Comparison of ENCODE assay signal across 9 cellular contexts in genomic region chr4:78864405-78865024, GRCh38.
A peak's percentile ranks its signal among the peaks of the same experiment; 100 is the strongest.
DNase-seq lines count a peak whose midpoint lies in the region; ATAC-seq, FAIRE-seq and TF ChIP-seq lines count a peak whose summit lies in the region.
"Had no signal": no experiment of that assay in that cellular context is flagged by ENCODE, and none has a peak within 500 bp of the region (broad histone marks: within the 10 kb centered on the region; RNA-seq: fewer than 3 reads in every experiment).

No MANE protein-coding gene starts in this region.

- intact Hi-C loops in PC-3 (cut with micrococcal nuclease): loop anchor here (1.0 kb wide), 2 partner anchors 220 to 252 kb away; no protein-coding TSS in a partner anchor
- intact Hi-C loops in HepG2 (cut with micrococcal nuclease; ENCODE audit: unreplicated experiment): loop anchor here (1.0 to 10.0 kb wide), 4 partner anchors 220 to 910 kb away; no protein-coding TSS in a partner anchor
- intact Hi-C loops in upper lobe of right lung (cut with DNase I): loop anchor here (5.0 kb wide), 1 partner anchor 252 kb away; no protein-coding TSS in a partner anchor

- H3K9ac ChIP-seq in PC-3 (ENCODE audit: low read length): no peak overlapping the region
- H3K9ac ChIP-seq in HepG2 (ENCODE audit: insufficient read depth, low read depth, low read length): no peak overlapping the region

- CTCF ChIA-PET in PC-3 (lab: Charles Lee) (interaction anchor here (0.6 kb wide), 1 partner anchor 403 kb away, joined by 3 read pairs; no protein-coding TSS in a partner anchor), HepG2 (lab: Yijun Ruan, JAX; ENCODE audit: low intra/inter-chr PET ratio, low total read pairs) (interaction anchor here (1.8 to 2.5 kb wide), 2 partner anchors 220 to 252 kb away, joined by 14 to 15 read pairs; no protein-coding TSS in a partner anchor)

- no peaks in the 10 kb centered on the region for H3K27me3 ChIP-seq in PC-3 (ENCODE audit: low read length)
- H3K27me3 ChIP-seq in HepG2 (ENCODE audit: control insufficient read depth in 1 of 2, insufficient read depth in 2 of 2, low read length in 2 of 2): no peaks in the 10 kb centered on the region
- no peaks in the 10 kb centered on the region for H3K27me3 ChIP-seq in upper lobe of right lung
- H3K27me3 ChIP-seq: SJSA1 had no signal

- in situ Hi-C loops in HepG2 (cut with HindIII; ENCODE audit: extremely low pct_ligation_motif_present, low pct_unique_long_range_greater_than_20kb): loop anchor here (5.0 to 25.0 kb wide), 2 partner anchors 252 to 902 kb away; no protein-coding TSS in a partner anchor

- ATAC-seq in PC-3 (0 out of 2 replicates have a peak, but pooled peaks have one; percentile 31), HepG2 (0 out of 3 replicates have a peak, but pooled peaks have one; percentile 31), upper lobe of right lung (peak; percentile 84), HG03045 (IDR thresholded peaks at IDR 0.05; ENCODE audit: unreplicated experiment) (no peak)

- no peaks in the 10 kb centered on the region for H3K9me2 ChIP-seq in PC-3 (replicated peaks; ENCODE audit: low read length)

- H3K9me3 ChIP-seq in PC-3 (ENCODE audit: low read length) (no peaks in the 10 kb centered on the region), HepG2 (ENCODE audit: low read length) (peaks cover 15% of the 10 kb centered on the region), upper lobe of right lung (no peaks in the 10 kb centered on the region)
- H3K9me3 ChIP-seq: SJSA1 had no signal

- peaks cover 5% of the 10 kb centered on the region; the same call in 1 of the 2 replicates for H3K36me3 ChIP-seq in PC-3 (ENCODE audit: low read depth, low read length)
- peaks cover 1 to 14% of the 10 kb centered on the region in 2 experiments; a peak in 1 of 5 replicates for H3K36me3 ChIP-seq in HepG2 (replicated peaks in 1 of 2; ENCODE audit: control insufficient read depth in 1 of 2, insufficient read depth in 2 of 2, low read length in 2 of 2)
- H3K36me3 ChIP-seq in upper lobe of right lung: peaks cover 34% of the 10 kb centered on the region

- H3K4me2 ChIP-seq in PC-3 (ENCODE audit: low read length) (no peak overlapping the region), HepG2 (ENCODE audit: low read depth, low read length) (no peak overlapping the region)

- no peaks in the 10 kb centered on the region for H3K4me1 ChIP-seq in PC-3 (ENCODE audit: insufficient read depth, low read length)
- H3K4me1 ChIP-seq in HepG2 (ENCODE audit: insufficient read depth, low read length): peaks cover 27% of the 10 kb centered on the region
- no peaks in the 10 kb centered on the region for H3K4me1 ChIP-seq in upper lobe of right lung

- H4K20me1 ChIP-seq in PC-3 (ENCODE audit: low read length): no peaks in the 10 kb centered on the region
- H4K20me1 ChIP-seq in HepG2 (ENCODE audit: insufficient read depth, low read length): no peaks in the 10 kb centered on the region

- H3K4me3 ChIP-seq in LNCaP clone FGC (ENCODE audit: low read depth, low read length): no peak overlapping the region
- no peak overlapping the region for H3K4me3 ChIP-seq in PC-3 (ENCODE audit: low read length)
- no peak overlapping the region for H3K4me3 ChIP-seq in HepG2 (replicated peaks in 1 of 3; ENCODE audit: insufficient read depth in 1 of 3, low read depth in 2 of 3, low read length in 3 of 3)
- no peak overlapping the region for H3K4me3 ChIP-seq in upper lobe of right lung
- H3K4me3 ChIP-seq: SJSA1 had no signal

- no peak overlapping the region for H2AFZ ChIP-seq in PC-3 (ENCODE audit: low read length)
- no peak overlapping the region for H2AFZ ChIP-seq in HepG2 (ENCODE audit: low read length)

- DNase-seq in COLO668 (lab: John Stamatoyannopoulos, UW; ENCODE audit: unreplicated experiment) (peak; percentile 19), GM19238 (ENCODE audit: insufficient read length, low spot score) (peak; percentile 3), LNCaP clone FGC (ENCODE audit: low read depth) (peak; percentile 73), PC-3 (peak; percentile 78), HepG2 (ENCODE audit: low spot score) (peak; percentile 74), upper lobe of right lung (no peak)

- TF ChIP-seq POLR2A in HepG2 (IDR thresholded peaks at IDR 0.05; ENCODE audit: insufficient read depth in 1 of 2, low read depth in 2 of 2, low read length in 2 of 2): no peak

- WGBS in HepG2 (ENCODE audit: low lambda C conversion rate): 33% methylated on average over 3 of the region's 3 CpGs

- TF ChIP-seq RAD21 in HepG2 (CRISPR knock-in tag; IDR thresholded peaks at IDR 0.05): peak; percentile 61

- H3K27ac ChIP-seq in PC-3 (ENCODE audit: low read length) (no peak overlapping the region), HepG2 (ENCODE audit: extremely low read length, insufficient read depth, low read length) (no peak overlapping the region), upper lobe of right lung (no peak overlapping the region)
- H3K27ac ChIP-seq: SJSA1 had no signal

- no TSS peak for BruUV-seq in PC-3 (replicated peaks; lab: Mats Ljungman, UMichigan)
- BruUV-seq in HepG2 (replicated peaks; lab: Mats Ljungman, UMichigan): no TSS peak

- TF ChIP-seq EP300 in HepG2 (IDR thresholded peaks at IDR 0.05; ENCODE audit: low read depth in 2 of 2, low read length in 2 of 2): no peak
- no peak for TF ChIP-seq EP300 in HepG2 (CRISPR knock-in tag; IDR thresholded peaks at IDR 0.05; ENCODE audit: borderline replicate concordance)

- H3F3A ChIP-seq in PC-3 (ENCODE audit: low read length, unreplicated experiment): no peaks in the 10 kb centered on the region

- H3K79me2 ChIP-seq in PC-3 (ENCODE audit: low read length) (no peaks in the 10 kb centered on the region), HepG2 (ENCODE audit: insufficient read depth, low read length) (no peaks in the 10 kb centered on the region)

- FAIRE-seq in colon (lab: Jason Lieb, UNC): peak; percentile 86
- no peak for FAIRE-seq in HepG2 (lab: Jason Lieb, UNC)

- peak; percentile 74 for TF ChIP-seq CTCF in LNCaP clone FGC (IDR thresholded peaks at IDR 0.05; ENCODE audit: control insufficient read depth, extremely low read depth, insufficient read depth)
- TF ChIP-seq CTCF in PC-3 (conservative IDR thresholded peaks at IDR 0.05; ENCODE audit: low read depth, low read length): peak; percentile 68
- peak; percentile 75 for TF ChIP-seq CTCF in HepG2 (CRISPR knock-in tag; IDR thresholded peaks at IDR 0.05)
- TF ChIP-seq CTCF in upper lobe of right lung (IDR thresholded peaks at IDR 0.05): peak; percentile 90

- POLR2A ChIA-PET in PC-3 (lab: Charles Lee; ENCODE audit: unreplicated experiment): interaction anchor here (0.6 kb wide), 1 partner anchor 299 kb away, joined by 4 read pairs; no protein-coding TSS in a partner anchor
- POLR2A ChIA-PET in HepG2 (lab: Yijun Ruan, JAX): no interaction called here

TF ChIP-seq in HepG2, 621 proteins besides CTCF, POLR2A, EP300 and RAD21 (continues in another document):
- no peak for TF ChIP-seq TRIM22 (IDR thresholded peaks at IDR 0.05)
- peak; percentile 58; the same call in 1 of the 2 replicates for TF ChIP-seq CEBPB (IDR thresholded peaks at IDR 0.05; ENCODE audit: borderline replicate concordance, low read depth, low read length)
- TF ChIP-seq SMC3 (IDR thresholded peaks at IDR 0.05; ENCODE audit: low read length): peak; percentile 76
- TF ChIP-seq TEAD2 (CRISPR knock-in tag; IDR thresholded peaks at IDR 0.05): no peak
- no peak for TF ChIP-seq ARNTL (CRISPR knock-in tag; IDR thresholded peaks at IDR 0.05)
- peak; percentile 25; the same call in 1 of the 2 replicates for TF ChIP-seq BHLHE40 (IDR thresholded peaks at IDR 0.05; ENCODE audit: low read length)
- no peak for TF ChIP-seq ZNF570 (CRISPR knock-in tag; IDR thresholded peaks at IDR 0.05; ENCODE audit: borderline replicate concordance)
- TF ChIP-seq SUZ12 (IDR thresholded peaks at IDR 0.05; ENCODE audit: low read depth, low read length): no peak
- 0 out of 2 replicates have a peak, but pooled peaks have one; percentile 23 for TF ChIP-seq THAP11 (CRISPR knock-in tag; IDR thresholded peaks at IDR 0.05)
- TF ChIP-seq HOMEZ (CRISPR knock-in tag; IDR thresholded peaks at IDR 0.05; ENCODE audit: low read depth): 0 out of 2 replicates have a peak, but pooled peaks have one; percentile 19
- TF ChIP-seq ZNF720 (CRISPR knock-in tag; IDR thresholded peaks at IDR 0.05): no peak
- no peak for TF ChIP-seq ZNF205 (CRISPR knock-in tag; IDR thresholded peaks at IDR 0.05)
- TF ChIP-seq E2F1 (CRISPR knock-in tag; IDR thresholded peaks at IDR 0.05): no peak
- TF ChIP-seq MED13 (CRISPR knock-in tag; IDR thresholded peaks at IDR 0.05): no peak
- peak; percentile 76 for TF ChIP-seq CEBPG (CRISPR knock-in tag; IDR thresholded peaks at IDR 0.05)
